ENCODE assay signal across 34 cellular contexts in the genomic region with DNA sequence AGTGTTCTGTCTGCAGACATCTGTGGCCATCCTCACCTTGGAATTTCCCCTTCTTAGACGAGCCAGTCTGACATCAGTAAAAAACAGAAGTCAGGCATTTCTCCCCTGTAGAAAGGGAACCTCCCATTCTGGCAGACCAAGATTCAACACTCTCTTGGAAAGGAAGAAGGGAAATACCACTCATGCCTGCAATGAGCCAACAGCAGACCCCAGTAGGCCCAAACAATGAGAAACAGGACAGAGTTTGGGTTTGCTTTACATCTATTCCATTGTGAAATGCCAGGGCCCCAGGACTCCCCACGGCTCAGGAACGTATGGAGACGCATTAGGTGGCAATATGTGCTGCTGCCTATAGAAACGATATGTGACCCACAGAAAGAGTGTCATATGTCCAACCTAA.
DNase-seq lines count a peak whose midpoint lies in the region; ATAC-seq and TF ChIP-seq lines count a peak whose summit lies in the region.
"Had no signal": no experiment of that assay in that cellular context is flagged by ENCODE, and none has a peak within 500 bp of the region (broad histone marks: within the 10 kb centered on the region; RNA-seq: fewer than 3 reads in every experiment).

No MANE protein-coding gene starts in this region.

- ATAC-seq in right cardiac atrium: peak; percentile 60 to 72
- ATAC-seq in left ventricle myocardium superior: no peak
- ATAC-seq in GM21529 (IDR thresholded peaks at IDR 0.05; ENCODE audit: unreplicated experiment): no peak
- ATAC-seq: activated CD8-positive, alpha-beta T cell treated with anti-CD3 and anti-CD28 coated beads for 36 hours; activated naive CD4-positive, alpha-beta T cell treated with anti-CD3 and anti-CD28 coated beads, Interleukin-2, amount 50 U/mL, for 72 hours; effector memory CD8-positive, alpha-beta T cell; foreskin keratinocyte; left lobe of liver; Panc1; right lobe of liver; stimulated activated naive CD8-positive, alpha-beta T cell treated with anti-CD3 and anti-CD28 coated beads, Interleukin-15, Interleukin-2, amounts not matched to agents 100 U/mL and 50 U/mL, for 24 hours had no signal

- H3K4me1 ChIP-seq in right cardiac atrium (ENCODE audit: control insufficient read depth, insufficient read depth, low read length): no peaks in the 10 kb centered on the region
- H3K4me1 ChIP-seq in endodermal cell (ENCODE audit: control insufficient read depth, insufficient read depth, low read length): no peaks in the 10 kb centered on the region
- H3K4me1 ChIP-seq: foreskin keratinocyte, heart left ventricle, right lobe of liver, spleen had no signal

- POLR2A ChIA-PET in HEK293T (lab: Yijun Ruan, JAX): no interaction called here

- H3K36me3 ChIP-seq in endodermal cell (ENCODE audit: control insufficient read depth, insufficient read depth, low read length): no peaks in the 10 kb centered on the region
- H3K36me3 ChIP-seq: heart left ventricle, right lobe of liver, spleen had no signal

- H3K9me3 ChIP-seq in right cardiac atrium (ENCODE audit: control insufficient read depth, low read length): no peaks in the 10 kb centered on the region
- no peaks in the 10 kb centered on the region for H3K9me3 ChIP-seq in endodermal cell (ENCODE audit: control insufficient read depth, low read length)
- H3K9me3 ChIP-seq: heart left ventricle, right lobe of liver, spleen had no signal

- no peak overlapping the region for H3K4me3 Mint-ChIP-seq in endodermal cell
- H3K4me3 Mint-ChIP-seq: activated CD8-positive, alpha-beta T cell treated with anti-CD3 and anti-CD28 coated beads for 36 hours; effector memory CD8-positive, alpha-beta T cell; memory B cell; neural crest cell had no signal

- peaks cover 6% of the 10 kb centered on the region for H3K4me1 Mint-ChIP-seq in endodermal cell
- H3K4me1 Mint-ChIP-seq: memory B cell had no signal

- intact Hi-C loops in right cardiac atrium (cut with DNase I) (no loop called here), left ventricle myocardium superior (cut with micrococcal nuclease) (no loop called here)

- no peaks in the 10 kb centered on the region for H3K36me3 Mint-ChIP-seq in endodermal cell (ENCODE audit: low read depth)
- H3K36me3 Mint-ChIP-seq: activated naive CD4-positive, alpha-beta T cell treated with anti-CD3 and anti-CD28 coated beads, Interleukin-2, amount 50 U/mL, for 72 hours; memory B cell had no signal

- H3K27me3 ChIP-seq in right cardiac atrium (ENCODE audit: control insufficient read depth, insufficient read depth) (no peaks in the 10 kb centered on the region), endodermal cell (ENCODE audit: control insufficient read depth, insufficient read depth, low read length, poor library complexity, severe bottlenecking) (no peaks in the 10 kb centered on the region)
- H3K27me3 ChIP-seq: foreskin keratinocyte, heart left ventricle, right lobe of liver had no signal

- H3K4me3 ChIP-seq in right cardiac atrium (ENCODE audit: low read length): no peak overlapping the region
- H3K4me3 ChIP-seq in endodermal cell (ENCODE audit: low read length): no peak overlapping the region
- H3K4me3 ChIP-seq: GM23248, heart left ventricle, right lobe of liver, spleen had no signal

- DNase-seq in right cardiac atrium (no peak), left ventricle myocardium superior (no peak), endodermal cell (peak; percentile 57), kidney glomerular epithelial cell (lab: John Stamatoyannopoulos, UW) (peak; percentile 39), HEK293T (ENCODE audit: extremely low spot score) (no peak), GM19240 (ENCODE audit: insufficient read length, low spot score) (no peak), activated T-cell treated with anti-CD3 and anti-CD28 coated beads for 4 hours (no peak)
- DNase-seq: activated CD4-positive, alpha-beta T cell treated with anti-CD3 and anti-CD28 coated beads for 1 hour; activated CD8-positive, alpha-beta T cell treated with anti-CD3 and anti-CD28 coated beads for 36 hours; amygdala; COR-L47; DMS53; effector memory CD8-positive, alpha-beta T cell; foreskin keratinocyte; GM23248; heart left ventricle; Karpas-422; NCI-H1436 treated with DMSO at 0.1 percent for 48 hours; NCI-H345; posterior cingulate gyrus; right lobe of liver; Right ventricle myocardium superior; spleen; stimulated activated CD4-positive, alpha-beta T cell treated with anti-CD3 and anti-CD28 coated beads, Interleukin-2, amount 100 ng/mL, for 24 hours; stimulated activated naive CD8-positive, alpha-beta T cell treated with anti-CD3 and anti-CD28 coated beads, Interleukin-15, Interleukin-2, amounts not matched to agents 100 U/mL and 50 U/mL, for 24 hours; T-helper 2 cell had no signal

- no peaks in the 10 kb centered on the region for H3K9me3 Mint-ChIP-seq in endodermal cell
- H3K9me3 Mint-ChIP-seq: activated CD8-positive, alpha-beta T cell treated with anti-CD3 and anti-CD28 coated beads for 36 hours; activated naive CD4-positive, alpha-beta T cell treated with anti-CD3 and anti-CD28 coated beads, Interleukin-2, amount 50 U/mL, for 72 hours had no signal

- H3K27ac ChIP-seq in right cardiac atrium (ENCODE audit: low read length) (no peak overlapping the region), endodermal cell (ENCODE audit: low read depth, low read length) (no peak overlapping the region)
- H3K27ac ChIP-seq: C4-2B, foreskin keratinocyte, GM23248, heart left ventricle, HL-60, right lobe of liver, spleen had no signal

- H3K9ac ChIP-seq in endodermal cell (ENCODE audit: extremely low read depth, low read length, poor library complexity, severe bottlenecking): no peak overlapping the region
- H3K9ac ChIP-seq: GM23248 had no signal

- CTCF ChIA-PET in HEK293T (lab: Yijun Ruan, JAX): no interaction called here

- no peak for TF ChIP-seq CTCF in endodermal cell (conservative IDR thresholded peaks at IDR 0.05)

- 34% methylated on average over 5 of the region's 5 CpGs for WGBS in right cardiac atrium
- 84 to 88% methylated on average over 4 to 5 of the region's 5 CpGs for WGBS in endodermal cell (ENCODE audit: insufficient coverage in 1 of 2, insufficient read length in 1 of 2), 2 experiments

- H3K27ac Mint-ChIP-seq in endodermal cell: no peak overlapping the region
- H3K27ac Mint-ChIP-seq: activated CD8-positive, alpha-beta T cell treated with anti-CD3 and anti-CD28 coated beads for 36 hours; activated naive CD4-positive, alpha-beta T cell treated with anti-CD3 and anti-CD28 coated beads, Interleukin-2, amount 50 U/mL, for 72 hours; effector memory CD8-positive, alpha-beta T cell; memory B cell had no signal

- H3K27me3 Mint-ChIP-seq in endodermal cell (ENCODE audit: insufficient read depth): no peaks in the 10 kb centered on the region
- H3K27me3 Mint-ChIP-seq: activated CD8-positive, alpha-beta T cell treated with anti-CD3 and anti-CD28 coated beads for 36 hours had no signal

TF ChIP-seq in HEK293T, 16 proteins besides CTCF, POLR2A, EP300 and RAD21:
- TF ChIP-seq ZNF384 (IDR thresholded peaks at IDR 0.05): no peak

Comparison
In these comparisons a context has a peak if more than half of its experiments do, and no peak if none do; other contexts are left out.
1. ATAC-seq: peak in right cardiac atrium (2 of 2); none in left ventricle myocardium superior (single experiment) and GM21529 (single experiment).
2. DNase-seq: peak in endodermal cell (single experiment) and kidney glomerular epithelial cell (single experiment); none in right cardiac atrium (0 of 3), left ventricle myocardium superior (single experiment), HEK293T (single experiment), GM19240 (single experiment) and activated T-cell treated with anti-CD3 and anti-CD28 coated beads for 4 hours (single experiment).